In the genomic region with DNA sequence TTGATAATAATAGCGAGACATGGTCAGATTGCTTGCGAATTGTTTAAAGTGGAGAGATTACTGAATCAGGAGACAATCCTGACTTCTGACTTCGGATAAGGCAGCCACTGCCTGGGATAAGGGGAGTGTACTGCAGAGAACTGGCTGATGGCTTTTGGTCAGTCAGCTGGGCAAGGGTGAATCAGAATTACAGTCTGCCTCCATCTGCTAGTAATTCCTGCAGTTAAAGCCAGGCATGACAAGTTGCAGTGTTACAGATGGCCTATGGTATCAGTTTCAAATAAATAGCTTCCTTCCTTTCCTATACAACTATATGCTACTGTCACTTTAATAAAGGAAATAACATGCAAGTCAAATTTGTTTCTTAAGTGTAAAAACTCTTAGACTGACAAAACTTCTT, we compare ENCODE assay signal across 24 cellular contexts.
DNase-seq lines count a peak whose midpoint lies in the region; ATAC-seq and TF ChIP-seq lines count a peak whose summit lies in the region.
"Had no signal": no experiment of that assay in that cellular context is flagged by ENCODE, and none has a peak within 500 bp of the region (broad histone marks: within the 10 kb centered on the region; RNA-seq: fewer than 3 reads in every experiment).

No MANE protein-coding gene starts in this region.

- no peak for TF ChIP-seq CTCF in foreskin fibroblast (IDR thresholded peaks at IDR 0.05; ENCODE audit: low read depth, low read length)

- H3K27me3 ChIP-seq in H7 (ENCODE audit: control insufficient read depth, insufficient read depth, low read length) = no peaks in the 10 kb centered on the region
- H3K27me3 ChIP-seq: MG63, neural progenitor cell, right lobe of liver, tibial artery had no signal

- no peak overlapping the region for H3K4me3 ChIP-seq in H7 (ENCODE audit: insufficient read depth, low read depth, low read length)
- no peak overlapping the region for H3K4me3 ChIP-seq in foreskin fibroblast (ENCODE audit: low read depth in 1 of 2, low read length in 2 of 2)
- H3K4me3 ChIP-seq: MG63, neural progenitor cell, right lobe of liver, tibial artery had no signal

- peak; percentile 3 for DNase-seq in H7
- peak; percentile 22 for DNase-seq in RKO (ENCODE audit: low spot score)
- peak; percentile 3 to 63 for DNase-seq in foreskin fibroblast
- peak; percentile 4 for DNase-seq in renal cortical epithelial cell (ENCODE audit: low read depth)
- DNase-seq in mucosa of gallbladder (ENCODE audit: low spot score) = no peak
- DNase-seq: activated CD4-positive, alpha-beta T cell treated with anti-CD3 and anti-CD28 coated beads, Interleukin-2, amount 50 U/mL, for 4 hours; anterior cingulate cortex; CD4-positive, alpha-beta T cell; dermis blood vessel endothelial cell; immature natural killer cell; MG63; NCI-H1436; NCI-H2107; posterior cingulate gyrus; right lobe of liver; RPMI8226; stimulated activated naive CD8-positive, alpha-beta T cell treated with anti-CD3 and anti-CD28 coated beads, Interleukin-15, Interleukin-2, amounts not matched to agents 100 U/mL and 50 U/mL, for 24 hours; T1000; tibial artery had no signal

- ATAC-seq in HG03571 (IDR thresholded peaks at IDR 0.05; ENCODE audit: unreplicated experiment) = no peak
- no peak for ATAC-seq in HG03439 (IDR thresholded peaks at IDR 0.05; ENCODE audit: unreplicated experiment)
- ATAC-seq: activated naive CD4-positive, alpha-beta T cell treated with anti-CD3 and anti-CD28 coated beads, Interleukin-2, amount 50 U/mL, for 72 hours; right lobe of liver; stimulated activated naive CD8-positive, alpha-beta T cell treated with anti-CD3 and anti-CD28 coated beads, Interleukin-15, Interleukin-2, amounts not matched to agents 100 U/mL and 50 U/mL, for 24 hours; WTC11 had no signal

- H3K36me3 ChIP-seq in H7 (replicated peaks; ENCODE audit: control insufficient read depth, insufficient read depth, low read length) = no peaks in the 10 kb centered on the region
- H3K36me3 ChIP-seq: MG63, neural progenitor cell, right lobe of liver, tibial artery had no signal
